1 cellular context compared by ENCODE assay signal in genomic region chr10:122475581-122475980, GRCh38.
TF ChIP-seq lines count a peak whose summit lies in the region.

No MANE protein-coding gene starts in this region.

TF ChIP-seq in endothelial cell of umbilical vein, 7 proteins besides CTCF, POLR2A, EP300 and RAD21 (continued from another document):
- no peak for TF ChIP-seq MYC (IDR thresholded peaks at IDR 0.05; ENCODE audit: low read depth, low read length)
